20 cellular contexts compared by ENCODE assay signal in genomic region chr4:19324175-19324574, GRCh38.
DNase-seq lines count a peak whose midpoint lies in the region; ATAC-seq, FAIRE-seq and TF ChIP-seq lines count a peak whose summit lies in the region.
"Had no signal": no experiment of that assay in that cellular context is flagged by ENCODE, and none has a peak within 500 bp of the region (broad histone marks: within the 10 kb centered on the region; RNA-seq: fewer than 3 reads in every experiment).

No MANE protein-coding gene starts in this region.

- CTCF ChIA-PET in HEK293T (lab: Yijun Ruan, JAX) = no interaction called here

- DNase-seq in NCI-H2029 treated with DMSO at 0.1 percent for 48 hours (lab: John Stamatoyannopoulos, UW) = peak; percentile 26
- DNase-seq in NCI-H2029 (lab: John Stamatoyannopoulos, UW) = no peak
- no peak for DNase-seq in HEK293T (ENCODE audit: extremely low spot score)
- peak; percentile 30 for DNase-seq in NCI-H69 (lab: John Stamatoyannopoulos, UW)
- DNase-seq in fibroblast of the aortic adventitia (ENCODE audit: low read depth) = peak; percentile 18
- no peak for DNase-seq in frontal cortex (ENCODE audit: low spot score in 2 of 2)
- DNase-seq: 8988T; AML-193; Caco-2; CD8-positive, alpha-beta memory T cell; DND-41; GDM1; HFFc6 had no signal

- no peak for TF ChIP-seq CTCF in fibroblast of the aortic adventitia (IDR thresholded peaks at IDR 0.05; ENCODE audit: insufficient read depth, low read length)

- no peak for ATAC-seq in GM21360 (IDR thresholded peaks at IDR 0.05; ENCODE audit: unreplicated experiment)

- H3K4me3 ChIP-seq in fibroblast of the aortic adventitia (ENCODE audit: low read depth, low read length) = no peak overlapping the region
- H3K4me3 ChIP-seq: BLaER1, HAP-1 had no signal

- FAIRE-seq in frontal cortex (lab: Jason Lieb, UNC) = no peak
- FAIRE-seq: GM12892, GM19239, H1, HTR-8/SVneo had no signal

- POLR2A ChIA-PET in HEK293T (lab: Yijun Ruan, JAX) = no interaction called here

TF ChIP-seq in HEK293T, 16 proteins besides CTCF, POLR2A, EP300 and RAD21:
- no peak for TF ChIP-seq BHLHE40 (IDR thresholded peaks at IDR 0.05; ENCODE audit: borderline replicate concordance)
- no peak for TF ChIP-seq CTBP1 (IDR thresholded peaks at IDR 0.05; ENCODE audit: borderline replicate concordance)
- no peak for TF ChIP-seq ARNT (IDR thresholded peaks at IDR 0.05)
- TF ChIP-seq PKNOX1 (IDR thresholded peaks at IDR 0.05) = 0 out of 2 replicates have a peak, but pooled peaks have one; percentile 7

Comparison
In these comparisons a context has a peak if more than half of its experiments do, and no peak if none do; other contexts are left out.
1. DNase-seq: peak in NCI-H2029 treated with DMSO at 0.1 percent for 48 hours (single experiment), NCI-H69 (single experiment) and fibroblast of the aortic adventitia (single experiment); none in NCI-H2029 (single experiment), HEK293T (single experiment) and frontal cortex (0 of 2).